ENCODE assay signal across 8 cellular contexts in genomic region chr2:217434183-217434620, GRCh38.
DNase-seq lines count a peak whose midpoint lies in the region; TF ChIP-seq lines count a peak whose summit lies in the region.

No MANE protein-coding gene starts in this region.

- H3K27ac ChIP-seq in RWPE1 = peak overlapping the region; percentile 83

- no peaks in the 10 kb centered on the region for H3K79me2 ChIP-seq in Loucy (ENCODE audit: insufficient read depth, low read length)

- H3K9me2 ChIP-seq in Loucy (replicated peaks; ENCODE audit: low read depth, low read length) = no peaks in the 10 kb centered on the region

- POLR2A ChIA-PET in RWPE1 (lab: Yijun Ruan, JAX; ENCODE audit: low non-redundant PET) = no interaction called here

- no peaks in the 10 kb centered on the region for H3K36me3 Mint-ChIP-seq in activated T-cell treated with anti-CD3 and anti-CD28 coated beads, Interleukin-2, amount 50 U/mL, for 24 hours (ENCODE audit: low read depth)

- H3K27me3 ChIP-seq in Loucy (ENCODE audit: insufficient read depth, low read length, poor library complexity, severe bottlenecking) = no peaks in the 10 kb centered on the region

- H2AFZ ChIP-seq in Loucy (ENCODE audit: low read length) = peak overlapping the region; percentile 37; the same call in 1 of the 2 replicates

- H3K4me2 ChIP-seq in Loucy (ENCODE audit: low read depth, low read length, poor library complexity, severe bottlenecking) = peak overlapping the region; percentile 41

- H3K27ac Mint-ChIP-seq in activated T-cell treated with anti-CD3 and anti-CD28 coated beads, Interleukin-2, amount 50 U/mL, for 24 hours = no peak overlapping the region

- no peaks in the 10 kb centered on the region for H3K9me3 ChIP-seq in Loucy (ENCODE audit: insufficient read depth, low read depth, low read length)

- peak overlapping the region; percentile 2 for H3K9ac ChIP-seq in Loucy (ENCODE audit: low read depth, low read length, poor library complexity, severe bottlenecking)

- H3K4me1 Mint-ChIP-seq in activated T-cell treated with anti-CD3 and anti-CD28 coated beads, Interleukin-2, amount 50 U/mL, for 24 hours (ENCODE audit: low read depth) = peaks cover 13% of the 10 kb centered on the region

- H4K20me1 ChIP-seq in Loucy (ENCODE audit: insufficient read depth, low read length, poor library complexity, severe bottlenecking) = no peaks in the 10 kb centered on the region

- no peaks in the 10 kb centered on the region for H3K36me3 ChIP-seq in Loucy (ENCODE audit: insufficient read depth, low read length)

- TF ChIP-seq CTCF in Loucy (conservative IDR thresholded peaks at IDR 0.05; ENCODE audit: low read length) (no peak), RWPE1 (conservative IDR thresholded peaks at IDR 0.05; ENCODE audit: low read depth) (no peak), choroid plexus epithelial cell (conservative IDR thresholded peaks at IDR 0.05; ENCODE audit: low read depth, low read length) (peak; percentile 12)

- H3K4me3 ChIP-seq in Loucy (ENCODE audit: low read length, poor library complexity, severe bottlenecking) (peak overlapping the region; percentile 13), choroid plexus epithelial cell (ENCODE audit: low read depth, low read length) (no peak overlapping the region)

- H3K4me3 Mint-ChIP-seq in activated T-cell treated with anti-CD3 and anti-CD28 coated beads, Interleukin-2, amount 50 U/mL, for 24 hours = no peak overlapping the region

- peak; percentile 31 for DNase-seq in activated T-cell treated with anti-CD3 and anti-CD28 coated beads, Interleukin-2, amount 50 U/mL, for 24 hours
- DNase-seq in activated T-cell treated with anti-CD3 and anti-CD28 coated beads for 4 hours = no peak
- peak; percentile 98 for DNase-seq in HCEC 1CT
- DNase-seq in RWPE1 (ENCODE audit: low spot score) = peak; percentile 97
- DNase-seq in choroid plexus epithelial cell (ENCODE audit: low read depth) = peak; percentile 100
- peak; percentile 90 for DNase-seq in kidney tubule cell (ENCODE audit: low spot score)
- DNase-seq in stimulated activated CD8-positive, alpha-beta memory T cell treated with anti-CD3 and anti-CD28 coated beads, Interleukin-4, amount 100 ng/mL, for 48 hours = peak; percentile 31

- peaks cover 20% of the 10 kb centered on the region for H3K4me1 ChIP-seq in Loucy (ENCODE audit: insufficient read depth, low read length, poor library complexity, severe bottlenecking)

- no peaks in the 10 kb centered on the region for H3K27me3 Mint-ChIP-seq in activated T-cell treated with anti-CD3 and anti-CD28 coated beads, Interleukin-2, amount 50 U/mL, for 24 hours

- CTCF ChIA-PET in RWPE1 (lab: Yijun Ruan, JAX) = interaction anchor here (0.6 kb wide), 1 partner anchor 62 kb away, joined by 4 read pairs; no protein-coding TSS in a partner anchor

- no peaks in the 10 kb centered on the region for H3K9me3 Mint-ChIP-seq in activated T-cell treated with anti-CD3 and anti-CD28 coated beads, Interleukin-2, amount 50 U/mL, for 24 hours

- H3F3A ChIP-seq in Loucy (ENCODE audit: low read depth) = no peaks in the 10 kb centered on the region
